In genomic region chr17:16075949-16076348, GRCh38 we compare ENCODE assay signal across 15 cellular contexts.
DNase-seq lines count a peak whose midpoint lies in the region; ATAC-seq, FAIRE-seq and TF ChIP-seq lines count a peak whose summit lies in the region.
"Had no signal": no experiment of that assay in that cellular context is flagged by ENCODE, and none has a peak within 500 bp of the region (broad histone marks: within the 10 kb centered on the region; RNA-seq: fewer than 3 reads in every experiment).

No MANE protein-coding gene starts in this region.

- H3K4me3 ChIP-seq in HepG2 (replicated peaks in 1 of 3; ENCODE audit: insufficient read depth in 1 of 3, low read depth in 2 of 3, low read length in 3 of 3): no peak overlapping the region
- no peak overlapping the region for H3K4me3 ChIP-seq in right lobe of liver
- H3K4me3 ChIP-seq in GM12878: no peak overlapping the region
- H3K4me3 ChIP-seq in fibroblast of villous mesenchyme (ENCODE audit: low read depth, low read length): no peak overlapping the region
- no peak overlapping the region for H3K4me3 ChIP-seq in GM23248
- H3K4me3 ChIP-seq: BLaER1 treated with 17β-estradiol and CSF1 and Interleukin-3, amounts not matched to agents 10 nM and 100 nM had no signal

- H2AFZ ChIP-seq in HepG2 (ENCODE audit: low read length) (no peak overlapping the region), GM12878 (ENCODE audit: control insufficient read depth, low read depth, low read length) (no peak overlapping the region), GM23248 (no peak overlapping the region)

- BruUV-seq in HepG2 (replicated peaks; lab: Mats Ljungman, UMichigan) (no TSS peak), GM12878 (replicated peaks; lab: Mats Ljungman, UMichigan) (no TSS peak)

- RAD21 ChIA-PET in GM12878 (lab: Charles Lee; ENCODE audit: unreplicated experiment): no interaction called here

- H3K4me1 ChIP-seq in HepG2 (ENCODE audit: insufficient read depth, low read length) (no peaks in the 10 kb centered on the region), right lobe of liver (no peaks in the 10 kb centered on the region), GM12878 (ENCODE audit: control insufficient read depth, insufficient read depth, low read length) (no peaks in the 10 kb centered on the region), GM23248 (ENCODE audit: insufficient read depth) (no peaks in the 10 kb centered on the region)
- H3K4me1 ChIP-seq: BLaER1 treated with 17β-estradiol and CSF1 and Interleukin-3, amounts not matched to agents 10 nM and 100 nM had no signal

- H4K20me1 ChIP-seq in HepG2 (ENCODE audit: insufficient read depth, low read length): no peaks in the 10 kb centered on the region
- no peaks in the 10 kb centered on the region for H4K20me1 ChIP-seq in GM12878 (ENCODE audit: control insufficient read depth, insufficient read depth)
- no peaks in the 10 kb centered on the region for H4K20me1 ChIP-seq in GM23248 (ENCODE audit: insufficient read depth)

- TF ChIP-seq EP300 in HepG2 (IDR thresholded peaks at IDR 0.05; ENCODE audit: low read depth in 2 of 2, low read length in 2 of 2): no peak
- no peak for TF ChIP-seq EP300 in HepG2 (CRISPR knock-in tag; IDR thresholded peaks at IDR 0.05; ENCODE audit: borderline replicate concordance)
- TF ChIP-seq EP300 in GM12878 (IDR thresholded peaks at IDR 0.05; ENCODE audit: borderline replicate concordance in 1 of 2, control insufficient read depth in 1 of 2, low read depth in 2 of 2, low read length in 2 of 2): no peak

- FAIRE-seq in HepG2 (lab: Jason Lieb, UNC) (no peak), GM12878 (lab: Jason Lieb, UNC) (peak; percentile 18)

- H3K36me3 ChIP-seq in HepG2 (replicated peaks in 1 of 2; ENCODE audit: control insufficient read depth in 1 of 2, insufficient read depth in 2 of 2, low read length in 2 of 2) (peaks cover 15 to 77% of the 10 kb centered on the region in 2 experiments), right lobe of liver (peaks cover 5 to 76% (median 24%) of the 10 kb centered on the region in 4 donors), GM12878 (ENCODE audit: control insufficient read depth in 2 of 2, insufficient read depth in 2 of 2, low read length in 1 of 2) (peaks cover 2 to 42% of the 10 kb centered on the region in 2 experiments), GM23248 (ENCODE audit: low read depth) (peaks cover 75% of the 10 kb centered on the region)

- peaks cover 4% of the 10 kb centered on the region; the same call in 1 of the 2 replicates for H3F3A ChIP-seq in GM23248 (ENCODE audit: insufficient read depth)

- no peak overlapping the region for H3K27ac ChIP-seq in HepG2 (ENCODE audit: extremely low read length, insufficient read depth, low read length)
- H3K27ac ChIP-seq in right lobe of liver: no peak overlapping the region
- H3K27ac ChIP-seq in GM12878 (ENCODE audit: control insufficient read depth, insufficient read depth): no peak overlapping the region
- H3K27ac ChIP-seq in GM23248: no peak overlapping the region
- H3K27ac ChIP-seq: 22Rv1; BLaER1 treated with 17β-estradiol and CSF1 and Interleukin-3, amounts not matched to agents 10 nM and 100 nM; HL-60; KMS-11 had no signal

- H3K4me2 ChIP-seq in HepG2 (ENCODE audit: low read depth, low read length) (no peak overlapping the region), GM12878 (ENCODE audit: control insufficient read depth, insufficient read depth) (no peak overlapping the region), GM23248 (ENCODE audit: unreplicated experiment) (no peak overlapping the region)
- H3K4me2 ChIP-seq: BLaER1 treated with 17β-estradiol and CSF1 and Interleukin-3, amounts not matched to agents 10 nM and 100 nM; KMS-11 had no signal

- intact Hi-C loops in HepG2 (cut with micrococcal nuclease; ENCODE audit: unreplicated experiment) (no loop called here), right lobe of liver (cut with DNase I) (no loop called here), GM12878 (cut with micrococcal nuclease; ENCODE audit: unreplicated experiment) (no loop called here)

- POLR2A ChIA-PET in HepG2 (lab: Yijun Ruan, JAX): no interaction called here
- POLR2A ChIA-PET in GM12878 (lab: Charles Lee): interaction anchor here (0.5 kb wide), 1 partner anchor 34 kb away, joined by 3 read pairs; no protein-coding TSS in a partner anchor

- TF ChIP-seq RAD21 in HepG2 (CRISPR knock-in tag; IDR thresholded peaks at IDR 0.05): no peak
- no peak for TF ChIP-seq RAD21 in GM12878 (IDR thresholded peaks at IDR 0.05; ENCODE audit: insufficient read depth, low read depth, low read length)

- H3K27me3 ChIP-seq in HepG2 (ENCODE audit: control insufficient read depth in 1 of 2, insufficient read depth in 2 of 2, low read length in 2 of 2): no peaks in the 10 kb centered on the region
- H3K27me3 ChIP-seq in right lobe of liver: no peaks in the 10 kb centered on the region
- H3K27me3 ChIP-seq in GM12878 (replicated peaks in 1 of 2; ENCODE audit: control insufficient read depth in 2 of 2, insufficient read depth in 2 of 2, low read length in 1 of 2): no peaks in the 10 kb centered on the region
- H3K27me3 ChIP-seq in GM23248 (replicated peaks; ENCODE audit: insufficient read depth): no peaks in the 10 kb centered on the region
- H3K27me3 ChIP-seq: BLaER1 treated with 17β-estradiol and CSF1 and Interleukin-3, amounts not matched to agents 10 nM and 100 nM had no signal

- no peaks in the 10 kb centered on the region for H3K79me2 ChIP-seq in HepG2 (ENCODE audit: insufficient read depth, low read length)
- H3K79me2 ChIP-seq in GM12878 (ENCODE audit: control insufficient read depth, insufficient read depth, low read length): no peaks in the 10 kb centered on the region
- peaks cover 19% of the 10 kb centered on the region for H3K79me2 ChIP-seq in GM23248 (ENCODE audit: insufficient read depth)

- H3K9me2 ChIP-seq in GM23248 (ENCODE audit: insufficient read depth): no peaks in the 10 kb centered on the region

- H3K9me3 ChIP-seq in HepG2 (ENCODE audit: low read length) (no peaks in the 10 kb centered on the region), right lobe of liver (no peaks in the 10 kb centered on the region), GM12878 (replicated peaks; ENCODE audit: control insufficient read depth, insufficient read depth, low read length) (no peaks in the 10 kb centered on the region), GM23248 (ENCODE audit: low read depth) (no peaks in the 10 kb centered on the region)
- H3K9me3 ChIP-seq: BLaER1 treated with 17β-estradiol and CSF1 and Interleukin-3, amounts not matched to agents 10 nM and 100 nM had no signal

- ATAC-seq in HepG2 (no peak), right lobe of liver (no peak), GM12878 (no peak), GM21723 (IDR thresholded peaks at IDR 0.05; ENCODE audit: unreplicated experiment) (no peak)

- SMC1A ChIA-PET in GM12878 (lab: Charles Lee; ENCODE audit: uncharacterized antibody, unreplicated experiment): interaction anchor here (1.3 kb wide), 1 partner anchor 14 kb away, joined by 3 read pairs; no protein-coding TSS in a partner anchor

- TF ChIP-seq CTCF in HepG2 (CRISPR knock-in tag; IDR thresholded peaks at IDR 0.05): no peak
- no peak for TF ChIP-seq CTCF in right lobe of liver (IDR thresholded peaks at IDR 0.05)
- no peak for TF ChIP-seq CTCF in GM12878 (IDR thresholded peaks at IDR 0.05 in 2 of 3, conservative IDR thresholded peaks at IDR 0.05 in 1 of 3; ENCODE audit: control insufficient read depth in 2 of 3, extremely low read depth in 1 of 3, insufficient read depth in 1 of 3, low read depth in 3 of 3, low read length in 3 of 3)
- no peak for TF ChIP-seq CTCF in fibroblast of villous mesenchyme (IDR thresholded peaks at IDR 0.05; ENCODE audit: insufficient read depth, low read depth, low read length)

- CTCF ChIA-PET in HepG2 (lab: Yijun Ruan, JAX; ENCODE audit: low intra/inter-chr PET ratio, low total read pairs): no interaction called here
- CTCF ChIA-PET in GM12878 (lab: Yijun Ruan, JAX): no interaction called here

- TF ChIP-seq POLR2A in HepG2 (IDR thresholded peaks at IDR 0.05; ENCODE audit: insufficient read depth in 1 of 2, low read depth in 2 of 2, low read length in 2 of 2) (no peak), right lobe of liver (IDR thresholded peaks at IDR 0.05) (no peak), GM12878 (IDR thresholded peaks at IDR 0.05; ENCODE audit: low read depth, low read length) (no peak)

- no peak for DNase-seq in HepG2 (ENCODE audit: low spot score)
- DNase-seq in right lobe of liver: no peak
- DNase-seq in GM12878 (ENCODE audit: low read depth, low spot score): no peak
- peak; percentile 32 for DNase-seq in fibroblast of villous mesenchyme (ENCODE audit: low read depth)
- no peak for DNase-seq in GM23248
- no peak for DNase-seq in LoVo (ENCODE audit: low spot score)
- DNase-seq in ecto neural progenitor cell (ENCODE audit: low spot score): no peak
- DNase-seq: CD4-positive, CD25-positive, alpha-beta regulatory T cell; DMS53; H7 had no signal

- H3K9ac ChIP-seq in HepG2 (ENCODE audit: insufficient read depth, low read depth, low read length): no peak overlapping the region
- no peak overlapping the region for H3K9ac ChIP-seq in GM12878 (ENCODE audit: control insufficient read depth, insufficient read depth, low read length)
- no peak overlapping the region for H3K9ac ChIP-seq in GM23248
- H3K9ac ChIP-seq: BLaER1 treated with 17β-estradiol and CSF1 and Interleukin-3, amounts not matched to agents 10 nM and 100 nM; KMS-11 had no signal

- in situ Hi-C loops in HepG2 (cut with HindIII; ENCODE audit: extremely low pct_ligation_motif_present, low pct_unique_long_range_greater_than_20kb) (no loop called here), GM12878 (cut with MboI) (no loop called here), GM23248 (cut with MboI) (no loop called here)

- 96% methylated on average over 5 of the region's 5 CpGs for WGBS in HepG2 (ENCODE audit: low lambda C conversion rate)
- 94% methylated on average over 5 of the region's 5 CpGs for whole genome bisulfite sequencing in right lobe of liver (ENCODE audit: insufficient coverage, low coverage, low lambda C conversion rate, missing lambda C conversion rate)
- 97% methylated on average over 5 of the region's 5 CpGs for WGBS in GM12878 (ENCODE audit: insufficient coverage, insufficient replicate concordance, low lambda C conversion rate, missing lambda C conversion rate)
- 89 to 91% methylated on average over 5 of the region's 5 CpGs for WGBS in GM23248 (ENCODE audit: low coverage in 1 of 2, low lambda C conversion rate in 2 of 2, missing lambda C conversion rate in 2 of 2), 2 experiments

TF ChIP-seq in HepG2, 621 proteins besides CTCF, POLR2A, EP300 and RAD21 (continues in another document):
- TF ChIP-seq, protein P1, sequence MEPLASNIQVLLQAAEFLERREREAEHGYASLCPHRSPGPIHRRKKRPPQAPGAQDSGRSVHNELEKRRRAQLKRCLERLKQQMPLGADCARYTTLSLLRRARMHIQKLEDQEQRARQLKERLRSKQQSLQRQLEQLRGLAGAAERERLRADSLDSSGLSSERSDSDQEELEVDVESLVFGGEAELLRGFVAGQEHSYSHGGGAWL (CRISPR knock-in tag; IDR thresholded peaks at IDR 0.05): no peak
- TF ChIP-seq ZNF7 (CRISPR knock-in tag; IDR thresholded peaks at IDR 0.05): no peak

TF ChIP-seq in GM12878, 131 proteins besides CTCF, POLR2A, EP300 and RAD21 (continues in another document):
- TF ChIP-seq JUNB (IDR thresholded peaks at IDR 0.05) (no peak), WRNIP1 (IDR thresholded peaks at IDR 0.05; ENCODE audit: borderline replicate concordance, low read depth, low read length) (no peak)

Comparison
In these comparisons a context has a peak if more than half of its experiments do, and no peak if none do; other contexts are left out.
1. Of the 75 proteins assayed by ChIP-seq in both HepG2 and GM12878: peak only in HepG2: CEBPB; only in GM12878: none; in both: none; in neither: 74.